Comparison of ENCODE assay signal across 11 cellular contexts in genomic region chr2:26086155-26086634, GRCh38. TPM values are rescaled to one million over a fixed set of nuclear protein-coding genes. Genes with fewer than 3 reads are reported as not detected.
DNase-seq lines count a peak whose midpoint lies in the region; ATAC-seq and TF ChIP-seq lines count a peak whose summit lies in the region.
"Had no signal": no experiment of that assay in that cellular context is flagged by ENCODE, and none has a peak within 500 bp of the region (broad histone marks: within the 10 kb centered on the region; RNA-seq: fewer than 3 reads in every experiment).

No MANE protein-coding gene starts in this region.

- H3K4me1 Mint-ChIP-seq in activated naive CD8-positive, alpha-beta T cell treated with anti-CD3 and anti-CD28 coated beads, Interleukin-2, amount 50 U/mL, for 24 hours = peaks cover 57% of the 10 kb centered on the region

- peak; percentile 61 for DNase-seq in NCI-H2107 treated with DMSO at 0.1 percent for 48 hours (lab: John Stamatoyannopoulos, UW; ENCODE audit: unreplicated experiment)
- DNase-seq in NCI-H2107 (lab: John Stamatoyannopoulos, UW) = no peak
- no peak for DNase-seq in HL-60 (ENCODE audit: low read depth in 1 of 2, low spot score in 1 of 2)
- no peak for DNase-seq in activated naive CD8-positive, alpha-beta T cell treated with anti-CD3 and anti-CD28 coated beads, Interleukin-2, amount 50 U/mL, for 24 hours
- DNase-seq in renal cortical epithelial cell (ENCODE audit: low read depth) = peak; percentile 46
- DNase-seq in DMS114 treated with DMSO at 0.1 percent for 48 hours (lab: John Stamatoyannopoulos, UW; ENCODE audit: unreplicated experiment) = no peak
- DNase-seq in left lobe of liver (ENCODE audit: low spot score) = no peak
- DNase-seq: activated gamma-delta T cell treated with Interleukin-2 at 50 U/mL for 16 hours, Peyer's patch had no signal

- peak overlapping the region; percentile 48 for H3K4me3 Mint-ChIP-seq in activated naive CD8-positive, alpha-beta T cell treated with anti-CD3 and anti-CD28 coated beads, Interleukin-2, amount 50 U/mL, for 24 hours

- H3K4me3 ChIP-seq in HL-60 (replicated peaks; ENCODE audit: insufficient read depth, low read length) = no peak overlapping the region
- H3K4me3 ChIP-seq: Peyer's patch had no signal

- H3K27ac ChIP-seq in HL-60 (replicated peaks) = peak overlapping the region; percentile 22; the same call in 1 of the 2 replicates
- H3K27ac ChIP-seq: 22Rv1, Peyer's patch had no signal

- H3K36me3 Mint-ChIP-seq in activated naive CD8-positive, alpha-beta T cell treated with anti-CD3 and anti-CD28 coated beads, Interleukin-2, amount 50 U/mL, for 24 hours (ENCODE audit: low read depth) = peaks cover 26% of the 10 kb centered on the region

- peak overlapping the region; percentile 92 for H3K27ac Mint-ChIP-seq in activated naive CD8-positive, alpha-beta T cell treated with anti-CD3 and anti-CD28 coated beads, Interleukin-2, amount 50 U/mL, for 24 hours

- no peak for TF ChIP-seq CTCF in HL-60 (IDR thresholded peaks at IDR 0.05; ENCODE audit: insufficient read depth, low read length)

- no peaks in the 10 kb centered on the region for H3K27me3 Mint-ChIP-seq in activated naive CD8-positive, alpha-beta T cell treated with anti-CD3 and anti-CD28 coated beads, Interleukin-2, amount 50 U/mL, for 24 hours

- no peaks in the 10 kb centered on the region for H3K27me3 ChIP-seq in HL-60 (ENCODE audit: insufficient read depth, poor library complexity, severe bottlenecking)
- H3K27me3 ChIP-seq: Peyer's patch had no signal

- H3K9me3 Mint-ChIP-seq in activated naive CD8-positive, alpha-beta T cell treated with anti-CD3 and anti-CD28 coated beads, Interleukin-2, amount 50 U/mL, for 24 hours = peaks cover 7% of the 10 kb centered on the region

- peak; percentile 94 for ATAC-seq in activated naive CD8-positive, alpha-beta T cell treated with anti-CD3 and anti-CD28 coated beads, Interleukin-2, amount 50 U/mL, for 24 hours
- no peak for ATAC-seq in HG03175 (IDR thresholded peaks at IDR 0.05; ENCODE audit: unreplicated experiment)
- ATAC-seq in left lobe of liver = no peak

RNA-seq across cellular contexts. Expression of gene RAB10, which starts 52.3 kb away (rescaled TPM):
- 150 and 380 TPM in 2 replicates for total RNA-seq in renal cortical epithelial cell
- 49.6 TPM for total RNA-seq in left lobe of liver

Comparison
In these comparisons a context has a peak if more than half of its experiments do, and no peak if none do; other contexts are left out.
1. DNase-seq: peak in NCI-H2107 treated with DMSO at 0.1 percent for 48 hours (single experiment) and renal cortical epithelial cell (single experiment); none in NCI-H2107 (single experiment), HL-60 (0 of 2), activated naive CD8-positive, alpha-beta T cell treated with anti-CD3 and anti-CD28 coated beads, Interleukin-2, amount 50 U/mL, for 24 hours (single experiment), DMS114 treated with DMSO at 0.1 percent for 48 hours (single experiment) and left lobe of liver (single experiment).